In genomic region chr6:110816110-110816409, GRCh38 we compare ENCODE assay signal across 1 cellular context.
TF ChIP-seq lines count a peak whose summit lies in the region.

No MANE protein-coding gene starts in this region.

TF ChIP-seq in H1, 55 proteins besides CTCF, POLR2A, EP300 and RAD21:
- TF ChIP-seq CHD1 (IDR thresholded peaks at IDR 0.05; ENCODE audit: low read depth, low read length) (no peak), TAF1 (IDR thresholded peaks at IDR 0.05; ENCODE audit: low read depth, low read length) (no peak), ATF2 (IDR thresholded peaks at IDR 0.05; ENCODE audit: low read length) (0 out of 2 replicates have a peak, but pooled peaks have one; percentile 2)
